25 cellular contexts compared by ENCODE assay signal in the genomic region with DNA sequence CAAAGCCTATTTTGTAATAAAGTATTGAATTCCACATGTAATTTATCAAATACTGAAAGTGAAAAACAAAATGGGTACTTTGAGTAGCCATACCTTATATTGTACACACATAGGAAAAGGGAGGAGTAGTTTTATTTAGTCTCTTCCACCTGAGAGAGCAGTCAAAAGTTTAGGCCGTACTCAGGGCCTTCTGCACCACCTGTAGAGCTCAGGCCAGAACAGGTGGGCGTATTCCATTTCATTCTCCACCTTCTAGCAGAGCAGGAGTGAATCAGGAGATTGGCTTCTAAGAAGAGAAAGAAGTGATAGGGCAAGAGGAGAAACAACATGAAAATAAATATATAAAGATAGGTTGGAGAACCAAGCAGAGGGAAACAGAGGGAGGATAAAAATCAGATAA. TPM values are rescaled to one million over a fixed set of nuclear protein-coding genes. Genes with fewer than 3 reads are reported as not detected.
DNase-seq lines count a peak whose midpoint lies in the region; ATAC-seq, FAIRE-seq and TF ChIP-seq lines count a peak whose summit lies in the region.
"Had no signal": no experiment of that assay in that cellular context is flagged by ENCODE, and none has a peak within 500 bp of the region (broad histone marks: within the 10 kb centered on the region; RNA-seq: fewer than 3 reads in every experiment).

No MANE protein-coding gene starts in this region.

- H3K27me3 ChIP-seq in astrocyte (ENCODE audit: insufficient read depth, low read length) (no peaks in the 10 kb centered on the region), sigmoid colon (no peaks in the 10 kb centered on the region)
- H3K27me3 ChIP-seq: adrenal gland, brain microvascular endothelial cell, heart left ventricle, right lobe of liver had no signal

- H3K27ac ChIP-seq in astrocyte (ENCODE audit: low read depth, low read length) (peak overlapping the region; percentile 36), sigmoid colon (no peak overlapping the region)
- H3K27ac ChIP-seq: adrenal gland, brain microvascular endothelial cell, heart left ventricle, parathyroid adenoma, right lobe of liver had no signal

- H3K36me3 ChIP-seq in astrocyte (ENCODE audit: insufficient read depth, low read length), result no peaks in the 10 kb centered on the region
- H3K36me3 ChIP-seq in sigmoid colon, result peaks cover 0 to 84% (median 11%) of the 10 kb centered on the region in 4 donors
- H3K36me3 ChIP-seq: right lobe of liver had no signal

- intact Hi-C loops in activated CD8-positive, alpha-beta T cell treated with anti-CD3 and anti-CD28 coated beads for 36 hours (cut with micrococcal nuclease), result no loop called here
- intact Hi-C loops in sigmoid colon (cut with DNase I), result loop anchor here (10.0 kb wide), 1 partner anchor 214 kb away; no protein-coding TSS in a partner anchor

- peaks cover 17% of the 10 kb centered on the region for H3K4me1 Mint-ChIP-seq in activated CD8-positive, alpha-beta T cell treated with anti-CD3 and anti-CD28 coated beads for 36 hours (ENCODE audit: low read depth)
- H3K4me1 Mint-ChIP-seq in activated CD8-positive, alpha-beta T cell treated with anti-CD3 and anti-CD28 coated beads, Interleukin-2, amount 10 ng/mL, durations not matched to agents 7 days and 5 days (ENCODE audit: low read depth), result peaks cover 18% of the 10 kb centered on the region
- H3K4me1 Mint-ChIP-seq in IgD-negative memory B cell, result peaks cover 1 to 6% (median 3%) of the 10 kb centered on the region in 3 donors
- H3K4me1 Mint-ChIP-seq in astrocyte (ENCODE audit: low read depth, unreplicated experiment), result peaks cover 16% of the 10 kb centered on the region
- H3K4me1 Mint-ChIP-seq in nephron progenitor cell, result peaks cover 15% of the 10 kb centered on the region

- H2AFZ ChIP-seq in astrocyte (ENCODE audit: low read depth, low read length), result no peak overlapping the region
- H2AFZ ChIP-seq: parathyroid adenoma had no signal

- no peak for DNase-seq in activated CD8-positive, alpha-beta T cell treated with anti-CD3 and anti-CD28 coated beads for 36 hours
- DNase-seq in activated CD8-positive, alpha-beta T cell treated with anti-CD3 and anti-CD28 coated beads, Interleukin-2, amount 10 ng/mL, durations not matched to agents 7 days and 5 days, result no peak
- DNase-seq in astrocyte (ENCODE audit: low read depth), result no peak
- DNase-seq in nephron progenitor cell, result no peak
- no peak for DNase-seq in sigmoid colon
- DNase-seq in GM19240 (ENCODE audit: insufficient read length, low spot score), result no peak
- DNase-seq: activated CD4-positive, alpha-beta T cell treated with anti-CD3 and anti-CD28 coated beads for 48 hours; activated CD8-positive, alpha-beta memory T cell treated with anti-CD3 and anti-CD28 coated beads, Interleukin-2, amount 10 ng/mL, durations not matched to agents 7 days and 5 days; adrenal gland; AML-193; brain microvascular endothelial cell; DMS79 treated with DMSO at 0.1 percent for 48 hours; effector CD4-positive, alpha-beta T cell; erythroblast; heart left ventricle; KG1; left colon; right lobe of liver; substantia nigra had no signal

- TF ChIP-seq EP300 in sigmoid colon (IDR thresholded peaks at IDR 0.05), result no peak

- H3K27ac Mint-ChIP-seq in activated CD8-positive, alpha-beta T cell treated with anti-CD3 and anti-CD28 coated beads for 36 hours, result peak overlapping the region; percentile 62
- no peak overlapping the region for H3K27ac Mint-ChIP-seq in activated CD8-positive, alpha-beta T cell treated with anti-CD3 and anti-CD28 coated beads, Interleukin-2, amount 10 ng/mL, durations not matched to agents 7 days and 5 days
- H3K27ac Mint-ChIP-seq in IgD-negative memory B cell (peak overlapping the region in 2 of 3 donors; percentile 32 to 42), astrocyte (ENCODE audit: unreplicated experiment) (no peak overlapping the region), nephron progenitor cell (peak overlapping the region; percentile 87)
- H3K27ac Mint-ChIP-seq: activated CD8-positive, alpha-beta memory T cell treated with anti-CD3 and anti-CD28 coated beads, Interleukin-2, amount 10 ng/mL, durations not matched to agents 7 days and 5 days; T-helper 1 cell treated with Interleukin-12 subunit alpha and Interleukin-12 subunit beta and Interleukin-4 antibody, amounts not matched to agents 30 μg/mL and 1 μg/mL, for 36 hours had no signal

- H3K4me3 ChIP-seq in astrocyte (ENCODE audit: insufficient read depth, low read depth, low read length) (no peak overlapping the region), sigmoid colon (no peak overlapping the region)
- H3K4me3 ChIP-seq: adrenal gland, heart left ventricle, right lobe of liver had no signal

- H3K36me3 Mint-ChIP-seq in activated CD8-positive, alpha-beta T cell treated with anti-CD3 and anti-CD28 coated beads for 36 hours (ENCODE audit: low read depth), result peaks cover 35% of the 10 kb centered on the region
- peaks cover 60% of the 10 kb centered on the region for H3K36me3 Mint-ChIP-seq in activated CD8-positive, alpha-beta T cell treated with anti-CD3 and anti-CD28 coated beads, Interleukin-2, amount 10 ng/mL, durations not matched to agents 7 days and 5 days (ENCODE audit: low read depth)
- H3K36me3 Mint-ChIP-seq in IgD-negative memory B cell, result peaks cover 7% of the 10 kb centered on the region
- peaks cover 19% of the 10 kb centered on the region for H3K36me3 Mint-ChIP-seq in astrocyte (ENCODE audit: low read depth, unreplicated experiment)
- H3K36me3 Mint-ChIP-seq in nephron progenitor cell (ENCODE audit: low read depth), result peaks cover 13% of the 10 kb centered on the region

- no peaks in the 10 kb centered on the region for H3K9me3 ChIP-seq in astrocyte (ENCODE audit: insufficient read depth, low read depth, low read length)
- no peaks in the 10 kb centered on the region for H3K9me3 ChIP-seq in sigmoid colon
- H3K9me3 ChIP-seq: adrenal gland, heart left ventricle, right lobe of liver had no signal

- 93% methylated on average over 2 of the region's 2 CpGs for WGBS in sigmoid colon, 2 donors

- H3K9ac ChIP-seq in astrocyte (ENCODE audit: low read length), result no peak overlapping the region
- H3K9ac ChIP-seq: parathyroid adenoma had no signal

- no peak overlapping the region for H3K4me2 ChIP-seq in astrocyte (ENCODE audit: low read length)

- no peak overlapping the region for H3K4me3 Mint-ChIP-seq in activated CD8-positive, alpha-beta T cell treated with anti-CD3 and anti-CD28 coated beads for 36 hours
- no peak overlapping the region for H3K4me3 Mint-ChIP-seq in activated CD8-positive, alpha-beta T cell treated with anti-CD3 and anti-CD28 coated beads, Interleukin-2, amount 10 ng/mL, durations not matched to agents 7 days and 5 days
- H3K4me3 Mint-ChIP-seq in IgD-negative memory B cell (no peak overlapping the region), astrocyte (ENCODE audit: unreplicated experiment) (no peak overlapping the region), nephron progenitor cell (no peak overlapping the region)
- H3K4me3 Mint-ChIP-seq: activated CD8-positive, alpha-beta memory T cell treated with anti-CD3 and anti-CD28 coated beads, Interleukin-2, amount 10 ng/mL, durations not matched to agents 7 days and 5 days; nephron; T-helper 1 cell treated with Interleukin-12 subunit alpha and Interleukin-12 subunit beta and Interleukin-4 antibody, amounts not matched to agents 30 μg/mL and 1 μg/mL, for 36 hours had no signal

- CTCF ChIA-PET in activated CD8-positive, alpha-beta T cell treated with anti-CD3 and anti-CD28 coated beads for 36 hours (lab: Charles Lee), result interaction anchor here (1.3 kb wide), 1 partner anchor 19 kb away, joined by 3 read pairs; no protein-coding TSS in a partner anchor
- CTCF ChIA-PET in activated CD8-positive, alpha-beta T cell treated with anti-CD3 and anti-CD28 coated beads, Interleukin-2, amount 10 ng/mL, durations not matched to agents 7 days and 5 days (lab: Charles Lee), result interaction anchor here (0.9 to 1.5 kb wide), 2 partner anchors 41 to 106 kb away, joined by 3 to 4 read pairs; no protein-coding TSS in a partner anchor

- TF ChIP-seq POLR2A in sigmoid colon (IDR thresholded peaks at IDR 0.05), result no peak

- H4K20me1 ChIP-seq in astrocyte (ENCODE audit: insufficient read depth, low read length), result no peaks in the 10 kb centered on the region

- POLR2A ChIA-PET in activated CD8-positive, alpha-beta T cell treated with anti-CD3 and anti-CD28 coated beads for 36 hours (lab: Charles Lee), result interaction anchor here (0.7 kb wide), 1 partner anchor 190 kb away, joined by 3 read pairs; no protein-coding TSS in a partner anchor
- POLR2A ChIA-PET in activated CD8-positive, alpha-beta T cell treated with anti-CD3 and anti-CD28 coated beads, Interleukin-2, amount 10 ng/mL, durations not matched to agents 7 days and 5 days (lab: Charles Lee), result no interaction called here

- no peaks in the 10 kb centered on the region for H3K27me3 Mint-ChIP-seq in activated CD8-positive, alpha-beta T cell treated with anti-CD3 and anti-CD28 coated beads for 36 hours
- no peaks in the 10 kb centered on the region for H3K27me3 Mint-ChIP-seq in activated CD8-positive, alpha-beta T cell treated with anti-CD3 and anti-CD28 coated beads, Interleukin-2, amount 10 ng/mL, durations not matched to agents 7 days and 5 days (ENCODE audit: low read depth)
- H3K27me3 Mint-ChIP-seq in IgD-negative memory B cell (no peaks in the 10 kb centered on the region), astrocyte (ENCODE audit: low read depth, unreplicated experiment) (no peaks in the 10 kb centered on the region), nephron progenitor cell (ENCODE audit: low read depth, poor library complexity) (no peaks in the 10 kb centered on the region)
- H3K27me3 Mint-ChIP-seq: activated CD8-positive, alpha-beta memory T cell treated with anti-CD3 and anti-CD28 coated beads, Interleukin-2, amount 10 ng/mL, durations not matched to agents 7 days and 5 days had no signal

- H3K79me2 ChIP-seq in astrocyte (ENCODE audit: insufficient read depth, low read length), result no peaks in the 10 kb centered on the region
- H3K79me2 ChIP-seq: parathyroid adenoma had no signal

- H3K9me3 Mint-ChIP-seq in activated CD8-positive, alpha-beta T cell treated with anti-CD3 and anti-CD28 coated beads for 36 hours, result no peaks in the 10 kb centered on the region
- H3K9me3 Mint-ChIP-seq in activated CD8-positive, alpha-beta T cell treated with anti-CD3 and anti-CD28 coated beads, Interleukin-2, amount 10 ng/mL, durations not matched to agents 7 days and 5 days (ENCODE audit: insufficient read depth), result no peaks in the 10 kb centered on the region
- no peaks in the 10 kb centered on the region for H3K9me3 Mint-ChIP-seq in IgD-negative memory B cell
- H3K9me3 Mint-ChIP-seq in astrocyte (ENCODE audit: unreplicated experiment), result no peaks in the 10 kb centered on the region
- no peaks in the 10 kb centered on the region for H3K9me3 Mint-ChIP-seq in nephron progenitor cell
- H3K9me3 Mint-ChIP-seq: nephron; T-helper 1 cell treated with Interleukin-12 subunit alpha and Interleukin-12 subunit beta and Interleukin-4 antibody, amounts not matched to agents 30 μg/mL and 1 μg/mL, for 36 hours had no signal

- TF ChIP-seq CTCF in activated CD8-positive, alpha-beta T cell treated with anti-CD3 and anti-CD28 coated beads for 36 hours (IDR thresholded peaks at IDR 0.05), result no peak
- no peak for TF ChIP-seq CTCF in astrocyte (IDR thresholded peaks at IDR 0.05; ENCODE audit: insufficient read depth, low read depth, low read length)
- TF ChIP-seq CTCF in nephron progenitor cell (IDR thresholded peaks at IDR 0.05), result no peak
- no peak for TF ChIP-seq CTCF in sigmoid colon (IDR thresholded peaks at IDR 0.05)

- H3K4me1 ChIP-seq in astrocyte (ENCODE audit: insufficient read depth, low read length), result peaks cover 13% of the 10 kb centered on the region
- no peaks in the 10 kb centered on the region for H3K4me1 ChIP-seq in sigmoid colon
- H3K4me1 ChIP-seq: adrenal gland, heart left ventricle, parathyroid adenoma, right lobe of liver had no signal

- no peak for FAIRE-seq in astrocyte (lab: Jason Lieb, UNC)
- FAIRE-seq: GM18507 had no signal

- no peak for ATAC-seq in activated CD8-positive, alpha-beta T cell treated with anti-CD3 and anti-CD28 coated beads for 36 hours
- no peak for ATAC-seq in activated CD8-positive, alpha-beta T cell treated with anti-CD3 and anti-CD28 coated beads, Interleukin-2, amount 10 ng/mL, durations not matched to agents 7 days and 5 days
- no peak for ATAC-seq in GM21723 (IDR thresholded peaks at IDR 0.05; ENCODE audit: unreplicated experiment)
- ATAC-seq: activated CD8-positive, alpha-beta memory T cell treated with anti-CD3 and anti-CD28 coated beads, Interleukin-2, amount 10 ng/mL, durations not matched to agents 7 days and 5 days; heart left ventricle; left colon; right lobe of liver had no signal

RNA-seq across cellular contexts. Expression of a gene that starts 44.0 kb away (rescaled TPM):
- total RNA-seq in activated CD8-positive, alpha-beta T cell treated with anti-CD3 and anti-CD28 coated beads for 36 hours, result 10 to 100 TPM; 40.6 to 42.5 TPM
- 10 to 100 TPM; 61.1 to 64.4 TPM for total RNA-seq in activated CD8-positive, alpha-beta T cell treated with anti-CD3 and anti-CD28 coated beads, Interleukin-2, amount 10 ng/mL, durations not matched to agents 7 days and 5 days
- 78.6 TPM for polyA plus RNA-seq in IgD-negative memory B cell
- 14.4 and 18.8 TPM in 2 replicates for total RNA-seq in astrocyte
- total RNA-seq in sigmoid colon, result 10 to 100 TPM; 19.6 to 55.9 (median 27.8) TPM
- 10 to 100 TPM in 1 of 3 donors, 1 to 10 TPM in 2; 2.4 to 20.8 (median 2.5) TPM for polyA plus RNA-seq in sigmoid colon

Comparison
In these comparisons a context has a peak if more than half of its experiments do, and no peak if none do; other contexts are left out.
1. H3K27ac Mint-ChIP-seq: peak in activated CD8-positive, alpha-beta T cell treated with anti-CD3 and anti-CD28 coated beads for 36 hours (single experiment), IgD-negative memory B cell (2 of 3) and nephron progenitor cell (single experiment); none in activated CD8-positive, alpha-beta T cell treated with anti-CD3 and anti-CD28 coated beads, Interleukin-2, amount 10 ng/mL, durations not matched to agents 7 days and 5 days (single experiment) and astrocyte (single experiment).